ENCODE assay signal across 15 cellular contexts in the genomic region with DNA sequence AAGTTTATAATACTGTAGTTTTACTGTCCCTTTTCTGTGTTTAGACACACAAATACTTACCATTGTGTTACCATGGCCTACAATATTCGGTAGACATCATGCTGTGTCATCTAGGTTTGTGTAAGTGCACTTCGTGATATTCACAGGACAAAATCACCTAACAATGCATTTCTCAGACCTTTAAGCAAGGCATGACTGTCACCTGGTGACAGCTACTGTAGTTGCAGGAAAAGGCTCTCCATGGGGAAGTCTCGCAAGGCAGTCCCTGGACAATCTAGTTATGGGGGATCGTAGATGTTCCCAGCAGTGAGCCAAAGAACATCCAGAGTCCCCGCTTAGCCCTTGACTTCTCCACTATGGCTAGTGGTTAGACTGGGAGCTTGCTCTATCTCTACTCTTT.
DNase-seq lines count a peak whose midpoint lies in the region; ATAC-seq, FAIRE-seq and TF ChIP-seq lines count a peak whose summit lies in the region.
"Had no signal": no experiment of that assay in that cellular context is flagged by ENCODE, and none has a peak within 500 bp of the region (broad histone marks: within the 10 kb centered on the region; RNA-seq: fewer than 3 reads in every experiment).

No MANE protein-coding gene starts in this region.

- peaks cover 8% of the 10 kb centered on the region for H3K36me3 Mint-ChIP-seq in nephron (ENCODE audit: low read depth)

- in situ Hi-C loops in K562 (cut with MboI), result no loop called here
- in situ Hi-C loops in GM13977 (cut with MboI; ENCODE audit: low pct_unique_long_range_greater_than_20kb, low sequenced_read_pairs, unreplicated experiment), result no loop called here

- TF ChIP-seq EP300 in K562 (IDR thresholded peaks at IDR 0.05; ENCODE audit: low read length), result no peak

- no peaks in the 10 kb centered on the region for H4K20me1 ChIP-seq in DND-41 (ENCODE audit: insufficient read depth, low read length)
- H4K20me1 ChIP-seq in K562 (replicated peaks; ENCODE audit: control insufficient read depth, insufficient read depth, low read length), result no peaks in the 10 kb centered on the region

- H3K9me3 ChIP-seq in DND-41 (ENCODE audit: insufficient read depth, low read length, severe bottlenecking) (no peaks in the 10 kb centered on the region), K562 (replicated peaks; ENCODE audit: control insufficient read depth, insufficient read depth, low read depth, low read length) (no peaks in the 10 kb centered on the region)
- H3K9me3 ChIP-seq: testis had no signal

- H3K4me3 Mint-ChIP-seq in nephron, result no peak overlapping the region
- H3K4me3 Mint-ChIP-seq: activated naive CD4-positive, alpha-beta T cell treated with anti-CD3 and anti-CD28 coated beads for 36 hours; natural killer cell had no signal

- no TSS peak for BruUV-seq in K562 (replicated peaks; lab: Mats Ljungman, UMichigan)

- peak; percentile 49 for TF ChIP-seq CTCF in DND-41 (IDR thresholded peaks at IDR 0.05; ENCODE audit: borderline replicate concordance, extremely low read depth, low read length, poor library complexity, severe bottlenecking)
- TF ChIP-seq CTCF in K562 (IDR thresholded peaks at IDR 0.05 in 2 of 3, conservative IDR thresholded peaks at IDR 0.05 in 1 of 3; ENCODE audit: insufficient read depth in 2 of 3, low read depth in 1 of 3, low read length in 3 of 3), result peak; percentile 49 to 64 (median 59); a peak in 5 of 6 replicates
- peak; percentile 22 to 35 (median 28) for TF ChIP-seq CTCF in nephron (IDR thresholded peaks at IDR 0.05; ENCODE audit: unreplicated experiment in 3 of 3)
- no peak for TF ChIP-seq CTCF in GM13977 (IDR thresholded peaks at IDR 0.05; ENCODE audit: extremely low read depth, insufficient read depth, missing control alignments)

- H3K4me1 ChIP-seq in DND-41 (ENCODE audit: insufficient read depth, low read length), result no peaks in the 10 kb centered on the region
- H3K4me1 ChIP-seq in K562 (replicated peaks in 1 of 2; ENCODE audit: control insufficient read depth in 2 of 2, insufficient read depth in 2 of 2, low read length in 2 of 2), result peaks cover 0 to 6% of the 10 kb centered on the region in 2 experiments; a peak in 2 of 5 replicates
- H3K4me1 ChIP-seq: testis had no signal

- H3K4me2 ChIP-seq in DND-41 (ENCODE audit: insufficient read depth, low read length) (no peak overlapping the region), K562 (ENCODE audit: insufficient read depth, low read length) (no peak overlapping the region)

- H3K27me3 ChIP-seq in DND-41 (ENCODE audit: insufficient read depth, low read length, poor library complexity) (no peaks in the 10 kb centered on the region), K562 (ENCODE audit: control insufficient read depth in 2 of 2, insufficient read depth in 2 of 2, low read length in 2 of 2) (peaks cover 6 to 10% of the 10 kb centered on the region in 2 experiments; a peak in 4 of 5 replicates)
- H3K27me3 ChIP-seq: testis had no signal

- H3K4me3 ChIP-seq in DND-41 (ENCODE audit: low read depth in 1 of 2, low read length in 2 of 2) (no peak overlapping the region), K562 (no peak overlapping the region)
- H3K4me3 ChIP-seq: testis had no signal

- no peak for TF ChIP-seq POLR2A in K562 (conservative IDR thresholded peaks at IDR 0.05)

- peaks cover 22% of the 10 kb centered on the region for H3K36me3 ChIP-seq in DND-41 (ENCODE audit: insufficient read depth, low read length)
- H3K36me3 ChIP-seq in K562 (ENCODE audit: control insufficient read depth, insufficient read depth, low read length), result peaks cover 7% of the 10 kb centered on the region; the same call in 2 of the 3 replicates

- CTCF ChIA-PET in K562 (lab: Yijun Ruan, JAX; ENCODE audit: low intra/inter-chr PET ratio), result interaction anchor here (1.4 kb wide), 1 partner anchor 362 kb away, joined by 9 read pairs; no protein-coding TSS in a partner anchor

- ATAC-seq in DND-41 (ENCODE audit: insufficient read depth, low read depth), result 0 out of 3 replicates have a peak, but pooled peaks have one; percentile 22
- ATAC-seq in K562, result peak; percentile 77
- ATAC-seq in HG03432 (IDR thresholded peaks at IDR 0.05; ENCODE audit: unreplicated experiment), result no peak
- ATAC-seq: natural killer cell had no signal

- POLR2A ChIA-PET in K562 (lab: Yijun Ruan, JAX), result no interaction called here

- peak; percentile 55 to 77 for TF ChIP-seq RAD21 in K562 (CRISPR knock-in tag; conservative IDR thresholded peaks at IDR 0.05 in 1 of 2, IDR thresholded peaks at IDR 0.05 in 1 of 2)

- H3K9ac ChIP-seq in DND-41 (ENCODE audit: low read depth, low read length) (no peak overlapping the region), K562 (ENCODE audit: insufficient read depth in 1 of 2, low read depth in 2 of 2, low read length in 2 of 2) (no peak overlapping the region)

- H3K79me2 ChIP-seq in DND-41 (ENCODE audit: insufficient read depth, low read length) (no peaks in the 10 kb centered on the region), K562 (ENCODE audit: control insufficient read depth, insufficient read depth, low read length) (no peaks in the 10 kb centered on the region)

- intact Hi-C loops in K562 (cut with micrococcal nuclease), result loop anchor here (5.0 kb wide), 1 partner anchor 367 kb away; no protein-coding TSS in a partner anchor

- H3K27ac Mint-ChIP-seq in nephron, result no peak overlapping the region
- H3K27ac Mint-ChIP-seq: activated naive CD4-positive, alpha-beta T cell treated with anti-CD3 and anti-CD28 coated beads for 36 hours; natural killer cell had no signal

- DNase-seq in DND-41 (no peak), HT-29 (ENCODE audit: low spot score) (peak; percentile 16), K562 (ENCODE audit: extremely low read depth in 1 of 4, low spot score in 3 of 4) (peak in 1 of 4 experiments; percentile 26), GM13977 (ENCODE audit: low spot score) (no peak), GDM1 (lab: John Stamatoyannopoulos, UW) (no peak)
- no peak for DNase-seq in activated naive CD4-positive, alpha-beta T cell treated with Interleukin-2 at 50 U/mL for 16 hours
- DNase-seq: activated naive CD4-positive, alpha-beta T cell treated with anti-CD3 and anti-CD28 coated beads for 36 hours; natural killer cell; NCI-H2029; T-helper 9 cell; testis had no signal

- peaks cover 6% of the 10 kb centered on the region for H3K4me1 Mint-ChIP-seq in nephron
- H3K4me1 Mint-ChIP-seq: natural killer cell had no signal

- peaks cover 21% of the 10 kb centered on the region for H3K27me3 Mint-ChIP-seq in nephron (ENCODE audit: low read depth)

- H3K27ac ChIP-seq in DND-41 (ENCODE audit: low read length) (no peak overlapping the region), K562 (ENCODE audit: extremely low read depth, low read depth, low read length) (no peak overlapping the region)
- H3K27ac ChIP-seq: testis had no signal

- no peaks in the 10 kb centered on the region for H3K9me3 Mint-ChIP-seq in nephron
- H3K9me3 Mint-ChIP-seq: activated naive CD4-positive, alpha-beta T cell treated with anti-CD3 and anti-CD28 coated beads for 36 hours; natural killer cell had no signal

- H2AFZ ChIP-seq in DND-41 (ENCODE audit: low read depth, low read length) (no peak overlapping the region), K562 (ENCODE audit: low read depth, low read length) (no peak overlapping the region)

- no peaks in the 10 kb centered on the region for H3K9me1 ChIP-seq in K562 (ENCODE audit: control insufficient read depth, insufficient read depth, low read length)

- FAIRE-seq in K562 (lab: Jason Lieb, UNC), result peak; percentile 72
- FAIRE-seq: colon, GM12891 had no signal

- 48% methylated on average over 4 of the region's 5 CpGs for WGBS in K562 (ENCODE audit: insufficient coverage, low coverage, missing lambda C conversion rate)

TF ChIP-seq in K562, 482 proteins besides CTCF, POLR2A, EP300 and RAD21:
- TF ChIP-seq PHF8 (IDR thresholded peaks at IDR 0.05; ENCODE audit: borderline replicate concordance, low read length) (no peak), SMC3 (conservative IDR thresholded peaks at IDR 0.05; ENCODE audit: insufficient read depth, low read depth, low read length) (peak; percentile 31; the same call in 1 of the 2 replicates), CTBP1 (IDR thresholded peaks at IDR 0.05; ENCODE audit: borderline replicate concordance) (no peak), MAFG (tag; conservative IDR thresholded peaks at IDR 0.05) (0 out of 2 replicates have a peak, but pooled peaks have one; percentile 6)
TF ChIP-seq in K562: peak in this region for 2.
